ENCODE assay signal across 1 cellular context in the genomic region with DNA sequence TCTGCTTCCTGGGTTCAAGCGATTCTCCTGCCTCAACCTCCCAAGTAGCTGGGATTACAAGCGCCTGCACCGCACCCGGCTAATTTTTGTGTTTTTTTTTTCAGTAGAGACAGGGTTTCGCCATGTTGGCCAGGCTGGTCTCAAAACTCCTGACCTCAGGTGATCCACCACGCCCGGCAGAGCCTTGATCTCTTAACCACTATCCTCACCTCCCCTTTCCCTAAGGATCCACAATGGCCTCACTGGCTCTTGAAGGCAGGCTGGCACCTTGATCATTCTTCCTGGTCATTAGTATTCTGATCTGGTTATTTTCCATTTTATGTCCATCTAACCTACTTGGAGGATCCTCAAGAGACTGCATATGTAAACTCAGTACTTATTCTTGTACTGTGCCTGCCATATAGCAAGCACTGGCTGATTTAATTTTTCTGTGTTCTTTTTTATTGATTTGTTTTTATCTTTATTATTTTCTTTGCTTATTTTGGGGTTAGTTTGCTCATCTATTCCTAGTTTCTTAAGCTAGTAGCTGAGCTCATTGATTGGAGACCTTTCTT.
TF ChIP-seq lines count a peak whose summit lies in the region.

No MANE protein-coding gene starts in this region.

TF ChIP-seq in GM23338, 12 proteins besides CTCF, POLR2A, EP300 and RAD21 (continued from another document):
- TF ChIP-seq, protein P1, sequence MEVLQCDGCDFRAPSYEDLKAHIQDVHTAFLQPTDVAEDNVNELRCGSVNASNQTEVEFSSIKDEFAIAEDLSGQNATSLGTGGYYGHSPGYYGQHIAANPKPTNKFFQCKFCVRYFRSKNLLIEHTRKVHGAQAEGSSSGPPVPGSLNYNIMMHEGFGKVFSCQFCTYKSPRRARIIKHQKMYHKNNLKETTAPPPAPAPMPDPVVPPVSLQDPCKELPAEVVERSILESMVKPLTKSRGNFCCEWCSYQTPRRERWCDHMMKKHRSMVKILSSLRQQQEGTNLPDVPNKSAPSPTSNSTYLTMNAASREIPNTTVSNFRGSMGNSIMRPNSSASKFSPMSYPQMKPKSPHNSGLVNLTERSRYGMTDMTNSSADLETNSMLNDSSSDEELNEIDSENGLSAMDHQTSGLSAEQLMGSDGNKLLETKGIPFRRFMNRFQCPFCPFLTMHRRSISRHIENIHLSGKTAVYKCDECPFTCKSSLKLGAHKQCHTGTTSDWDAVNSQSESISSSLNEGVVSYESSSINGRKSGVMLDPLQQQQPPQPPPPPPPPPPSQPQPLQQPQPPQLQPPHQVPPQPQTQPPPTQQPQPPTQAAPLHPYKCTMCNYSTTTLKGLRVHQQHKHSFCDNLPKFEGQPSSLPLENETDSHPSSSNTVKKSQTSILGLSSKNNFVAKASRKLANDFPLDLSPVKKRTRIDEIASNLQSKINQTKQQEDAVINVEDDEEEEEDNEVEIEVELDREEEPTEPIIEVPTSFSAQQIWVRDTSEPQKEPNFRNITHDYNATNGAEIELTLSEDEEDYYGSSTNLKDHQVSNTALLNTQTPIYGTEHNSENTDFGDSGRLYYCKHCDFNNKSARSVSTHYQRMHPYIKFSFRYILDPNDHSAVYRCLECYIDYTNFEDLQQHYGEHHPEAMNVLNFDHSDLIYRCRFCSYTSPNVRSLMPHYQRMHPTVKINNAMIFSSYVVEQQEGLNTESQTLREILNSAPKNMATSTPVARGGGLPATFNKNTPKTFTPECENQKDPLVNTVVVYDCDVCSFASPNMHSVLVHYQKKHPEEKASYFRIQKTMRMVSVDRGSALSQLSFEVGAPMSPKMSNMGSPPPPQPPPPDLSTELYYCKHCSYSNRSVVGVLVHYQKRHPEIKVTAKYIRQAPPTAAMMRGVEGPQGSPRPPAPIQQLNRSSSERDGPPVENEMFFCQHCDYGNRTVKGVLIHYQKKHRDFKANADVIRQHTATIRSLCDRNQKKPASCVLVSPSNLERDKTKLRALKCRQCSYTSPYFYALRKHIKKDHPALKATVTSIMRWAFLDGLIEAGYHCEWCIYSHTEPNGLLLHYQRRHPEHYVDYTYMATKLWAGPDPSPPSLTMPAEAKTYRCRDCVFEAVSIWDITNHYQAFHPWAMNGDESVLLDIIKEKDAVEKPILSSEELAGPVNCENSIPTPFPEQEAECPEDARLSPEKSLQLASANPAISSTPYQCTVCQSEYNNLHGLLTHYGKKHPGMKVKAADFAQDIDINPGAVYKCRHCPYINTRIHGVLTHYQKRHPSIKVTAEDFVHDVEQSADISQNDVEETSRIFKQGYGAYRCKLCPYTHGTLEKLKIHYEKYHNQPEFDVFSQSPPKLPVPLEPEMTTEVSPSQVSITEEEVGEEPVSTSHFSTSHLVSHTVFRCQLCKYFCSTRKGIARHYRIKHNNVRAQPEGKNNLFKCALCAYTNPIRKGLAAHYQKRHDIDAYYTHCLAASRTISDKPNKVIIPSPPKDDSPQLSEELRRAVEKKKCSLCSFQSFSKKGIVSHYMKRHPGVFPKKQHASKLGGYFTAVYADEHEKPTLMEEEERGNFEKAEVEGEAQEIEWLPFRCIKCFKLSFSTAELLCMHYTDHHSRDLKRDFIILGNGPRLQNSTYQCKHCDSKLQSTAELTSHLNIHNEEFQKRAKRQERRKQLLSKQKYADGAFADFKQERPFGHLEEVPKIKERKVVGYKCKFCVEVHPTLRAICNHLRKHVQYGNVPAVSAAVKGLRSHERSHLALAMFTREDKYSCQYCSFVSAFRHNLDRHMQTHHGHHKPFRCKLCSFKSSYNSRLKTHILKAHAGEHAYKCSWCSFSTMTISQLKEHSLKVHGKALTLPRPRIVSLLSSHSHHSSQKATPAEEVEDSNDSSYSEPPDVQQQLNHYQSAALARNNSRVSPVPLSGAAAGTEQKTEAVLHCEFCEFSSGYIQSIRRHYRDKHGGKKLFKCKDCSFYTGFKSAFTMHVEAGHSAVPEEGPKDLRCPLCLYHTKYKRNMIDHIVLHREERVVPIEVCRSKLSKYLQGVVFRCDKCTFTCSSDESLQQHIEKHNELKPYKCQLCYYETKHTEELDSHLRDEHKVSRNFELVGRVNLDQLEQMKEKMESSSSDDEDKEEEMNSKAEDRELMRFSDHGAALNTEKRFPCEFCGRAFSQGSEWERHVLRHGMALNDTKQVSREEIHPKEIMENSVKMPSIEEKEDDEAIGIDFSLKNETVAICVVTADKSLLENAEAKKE (CRISPR knock-in tag; IDR thresholded peaks at IDR 0.05) = no peak
- TF ChIP-seq JUNB (IDR thresholded peaks at IDR 0.05; ENCODE audit: unreplicated experiment) (no peak), NANOG (IDR thresholded peaks at IDR 0.05; ENCODE audit: borderline replicate concordance) (no peak), EZH2phosphoT487 (IDR thresholded peaks at IDR 0.05; ENCODE audit: unreplicated experiment) (no peak), STAT1 (IDR thresholded peaks at IDR 0.05; ENCODE audit: unreplicated experiment) (no peak)
TF ChIP-seq in GM23338: peak in this region for 0.
